1 cellular context compared by ENCODE assay signal in genomic region chr1:25063591-25064416, GRCh38.
TF ChIP-seq lines count a peak whose summit lies in the region.

No MANE protein-coding gene starts in this region.

TF ChIP-seq in GM23338, 12 proteins besides CTCF, POLR2A, EP300 and RAD21 (continued from another document):
- TF ChIP-seq REST (IDR thresholded peaks at IDR 0.05; ENCODE audit: unreplicated experiment) = no peak
